ENCODE assay signal across 8 cellular contexts in the genomic region with DNA sequence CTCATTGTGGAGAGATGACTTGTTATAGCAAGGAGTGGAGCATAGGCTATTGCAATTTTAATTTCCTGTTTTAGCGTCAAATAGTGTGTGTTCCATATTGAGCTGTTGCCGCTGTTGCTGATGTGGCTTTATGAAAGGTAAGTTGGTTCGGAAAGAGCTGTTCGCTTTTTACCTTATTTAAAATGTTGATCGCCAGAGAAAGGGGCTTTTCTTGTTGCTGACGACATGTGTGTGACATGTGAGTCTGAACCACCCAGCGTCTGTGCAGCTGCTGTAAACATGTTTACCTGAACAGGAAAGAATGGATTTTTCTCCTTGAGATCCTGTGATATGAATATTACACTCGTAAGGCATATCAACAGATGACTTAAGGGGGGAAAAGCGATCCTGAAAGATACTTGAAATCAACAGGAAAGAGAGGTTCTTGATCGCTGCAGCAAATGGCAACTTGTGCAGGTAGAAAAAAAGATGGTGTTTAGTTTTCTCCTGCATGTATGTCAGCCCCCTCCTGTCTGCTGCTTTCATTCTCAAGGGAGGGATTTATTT. TPM values are rescaled to one million over a fixed set of nuclear protein-coding genes. Genes with fewer than 3 reads are reported as not detected.
DNase-seq lines count a peak whose midpoint lies in the region; ATAC-seq and TF ChIP-seq lines count a peak whose summit lies in the region.

No MANE protein-coding gene starts in this region.

- H3K36me3 Mint-ChIP-seq in naive B cell: peaks cover 0 to 10% of the 10 kb centered on the region in 2 donors

- no peaks in the 10 kb centered on the region for H3K9me3 Mint-ChIP-seq in naive B cell

- H3K4me1 ChIP-seq in Panc1 (ENCODE audit: control insufficient read depth, insufficient read depth, low read length): peaks cover 17% of the 10 kb centered on the region

- H3K4me1 Mint-ChIP-seq in naive B cell: peaks cover 34 to 43% (median 36%) of the 10 kb centered on the region in 3 donors

- H3K9me3 ChIP-seq in Panc1 (ENCODE audit: control insufficient read depth, insufficient read depth, low read depth, low read length): no peaks in the 10 kb centered on the region

- DNase-seq in NCI-H2029 (lab: John Stamatoyannopoulos, UW) (peak; percentile 30), NCI-H2029 treated with DMSO at 0.1 percent for 48 hours (lab: John Stamatoyannopoulos, UW) (no peak), Panc1 (ENCODE audit: low read depth, low spot score) (no peak), cerebellar cortex (ENCODE audit: low spot score) (peak; percentile 67), naive B cell (peak; percentile 69), cerebellar nuclear complex (lab: John Stamatoyannopoulos, UW) (no peak), OCI-M2 (lab: John Stamatoyannopoulos, UW; ENCODE audit: unreplicated experiment) (no peak)

- H3K4me3 Mint-ChIP-seq in naive B cell: peak overlapping the region; percentile 91 to 97 (median 96)

- no peaks in the 10 kb centered on the region for H3K36me3 ChIP-seq in Panc1 (ENCODE audit: control insufficient read depth, insufficient read depth, low read length)

- intact Hi-C loops in Panc1 (cut with micrococcal nuclease; ENCODE audit: unreplicated experiment): no loop called here

- in situ Hi-C loops in Panc1 (cut with HindIII; ENCODE audit: low pct_unique_long_range_greater_than_20kb, low sequenced_read_pairs): no loop called here

- no peaks in the 10 kb centered on the region for H3K27me3 Mint-ChIP-seq in naive B cell

- no peak for TF ChIP-seq CTCF in Panc1 (IDR thresholded peaks at IDR 0.05)

- peak overlapping the region; percentile 68 to 87 for H3K4me3 ChIP-seq in Panc1 (ENCODE audit: low read depth in 2 of 2, low read length in 2 of 2)

- peak overlapping the region; percentile 84 to 98 (median 96) for H3K27ac Mint-ChIP-seq in naive B cell

- CTCF ChIA-PET in Panc1 (lab: Charles Lee): no interaction called here

- POLR2A ChIA-PET in Panc1 (lab: Charles Lee): no interaction called here

- ATAC-seq in Panc1: no peak
- ATAC-seq in naive B cell (ENCODE audit: low read depth in 2 of 2): peak; percentile 17 to 35
- ATAC-seq in GM21390 (IDR thresholded peaks at IDR 0.05; ENCODE audit: unreplicated experiment): no peak

- BruUV-seq in Panc1 (replicated peaks; lab: Mats Ljungman, UMichigan): TSS peak; percentile 50

- no peaks in the 10 kb centered on the region for H3K27me3 ChIP-seq in Panc1 (ENCODE audit: control insufficient read depth, insufficient read depth, low read length)

- H3K27ac ChIP-seq in Panc1 (ENCODE audit: low read length): peak overlapping the region; percentile 73

RNA-seq across cellular contexts. Expression of gene ZEB1, which starts 2.5 kb away (rescaled TPM):
- total RNA-seq in Panc1 (2021; ENCODE audit: unreplicated experiment): 31.5 TPM
- polyA plus RNA-seq in Panc1 (2012; ENCODE audit: insufficient read length): 13.0 TPM
- 10 to 100 TPM in 5 of 6 donors, 1 to 10 TPM in 1; 6.2 to 38.0 (median 25.9) TPM for polyA plus RNA-seq in naive B cell (ENCODE audit: low read depth in 6 of 6)

Comparison
In these comparisons a context has a peak if more than half of its experiments do, and no peak if none do; other contexts are left out.
1. DNase-seq: peak in NCI-H2029 (single experiment), cerebellar cortex (single experiment) and naive B cell (single experiment); none in NCI-H2029 treated with DMSO at 0.1 percent for 48 hours (single experiment), Panc1 (single experiment), cerebellar nuclear complex (0 of 2) and OCI-M2 (single experiment).
2. ATAC-seq: peak in naive B cell (2 of 2); none in Panc1 (single experiment) and GM21390 (single experiment).